9 cellular contexts compared by ENCODE assay signal in the genomic region with DNA sequence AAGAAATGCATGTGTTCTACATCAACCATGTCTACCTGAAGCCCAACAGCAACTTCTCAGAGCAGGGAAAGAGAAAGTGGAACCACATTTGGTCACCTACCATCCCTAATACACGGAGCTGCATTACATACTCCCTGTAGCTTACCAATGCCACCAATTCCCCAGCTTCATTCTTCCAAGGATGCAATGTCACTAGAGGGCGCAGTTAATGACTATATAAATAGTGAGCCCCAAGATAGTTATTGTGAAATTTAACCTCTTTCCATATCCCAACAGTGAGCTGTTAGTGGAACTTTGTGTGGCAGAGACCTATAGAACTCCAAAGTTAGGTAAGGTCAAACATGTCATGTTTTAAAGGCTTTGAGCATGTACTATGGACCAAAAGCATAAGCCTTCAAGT.
DNase-seq lines count a peak whose midpoint lies in the region; ATAC-seq and TF ChIP-seq lines count a peak whose summit lies in the region.
"Had no signal": no experiment of that assay in that cellular context is flagged by ENCODE, and none has a peak within 500 bp of the region (broad histone marks: within the 10 kb centered on the region; RNA-seq: fewer than 3 reads in every experiment).

No MANE protein-coding gene starts in this region.

- H3K4me3 ChIP-seq in KMS-11 (IDR thresholded peaks at IDR 0.05; ENCODE audit: insufficient read depth, low read depth, low read length) (no peak overlapping the region), adipocyte (ENCODE audit: low read length) (no peak overlapping the region), liver (ENCODE audit: low read depth in 1 of 3, low read length in 3 of 3) (no peak overlapping the region)

- H3K27ac ChIP-seq in KMS-11: no peak overlapping the region
- H3K27ac ChIP-seq in liver (ENCODE audit: low read depth in 1 of 2, low read length in 2 of 2): no peak overlapping the region

- no peaks in the 10 kb centered on the region for H3K27me3 ChIP-seq in KMS-11 (ENCODE audit: insufficient read depth, low read depth)
- no peaks in the 10 kb centered on the region for H3K27me3 ChIP-seq in adipocyte (replicated peaks; ENCODE audit: control insufficient read depth, insufficient read depth, low read length)
- no peaks in the 10 kb centered on the region for H3K27me3 ChIP-seq in liver (ENCODE audit: control insufficient read depth in 4 of 4, insufficient read depth in 4 of 4, low read length in 3 of 4)

- no peak overlapping the region for H3K9ac ChIP-seq in KMS-11
- no peak overlapping the region for H3K9ac ChIP-seq in adipocyte (ENCODE audit: low read length)
- no peak overlapping the region for H3K9ac ChIP-seq in liver (ENCODE audit: low read depth in 1 of 2, low read length in 2 of 2)

- H3K4me1 ChIP-seq in KMS-11 (ENCODE audit: low read depth, poor library complexity, severe bottlenecking) (no peaks in the 10 kb centered on the region), adipocyte (ENCODE audit: control insufficient read depth, insufficient read depth, low read length) (no peaks in the 10 kb centered on the region), liver (ENCODE audit: control insufficient read depth in 4 of 4, insufficient read depth in 4 of 4, low read length in 3 of 4) (no peaks in the 10 kb centered on the region)

- 45% methylated on average over 2 of the region's 2 CpGs for WGBS in liver

- ATAC-seq in GM19455 (IDR thresholded peaks at IDR 0.05; ENCODE audit: unreplicated experiment): no peak

- no peak overlapping the region for H3K4me2 ChIP-seq in KMS-11

- H4K20me1 ChIP-seq in KMS-11 (ENCODE audit: insufficient read depth): no peaks in the 10 kb centered on the region

- H3K36me3 ChIP-seq in KMS-11 (ENCODE audit: insufficient read depth) (no peaks in the 10 kb centered on the region), adipocyte (ENCODE audit: control insufficient read depth, insufficient read depth, low read length, severe bottlenecking) (no peaks in the 10 kb centered on the region), liver (ENCODE audit: control insufficient read depth in 4 of 4, insufficient read depth in 3 of 4, low read depth in 1 of 4, low read length in 3 of 4) (no peaks in the 10 kb centered on the region)

- DNase-seq in EH (ENCODE audit: low read depth) (peak; percentile 57), adipocyte (ENCODE audit: low read depth) (peak; percentile 36), NCI-H1092 (lab: John Stamatoyannopoulos, UW) (no peak), COLO668 (lab: John Stamatoyannopoulos, UW; ENCODE audit: unreplicated experiment) (no peak), GOT3 (lab: John Stamatoyannopoulos, UW) (no peak)
- DNase-seq: stimulated activated CD4-positive, alpha-beta T cell treated with anti-CD3 and anti-CD28 coated beads, Interleukin-12 subunit alpha, Interleukin-12 subunit beta, amount 100 ng/mL, for 4 hours had no signal

- H3K9me3 ChIP-seq in adipocyte (ENCODE audit: control insufficient read depth, low read length) (peaks cover 7% of the 10 kb centered on the region), liver (ENCODE audit: control insufficient read depth in 4 of 4, low read length in 3 of 4) (no peaks in the 10 kb centered on the region)

- TF ChIP-seq CTCF in KMS-11 (conservative IDR thresholded peaks at IDR 0.05; ENCODE audit: low read depth, low read length): peak; percentile 43; the same call in 1 of the 2 replicates
- peak; percentile 47 for TF ChIP-seq CTCF in liver (IDR thresholded peaks at IDR 0.05; ENCODE audit: low read depth, low read length, missing input control)

- H3K79me2 ChIP-seq in KMS-11 (ENCODE audit: insufficient read depth, low read depth): no peaks in the 10 kb centered on the region

- TF ChIP-seq RAD21 in liver (IDR thresholded peaks at IDR 0.05): peak; percentile 74 to 87

- no peak overlapping the region for H2AFZ ChIP-seq in KMS-11 (ENCODE audit: low read depth)

TF ChIP-seq in liver, 16 proteins besides CTCF, POLR2A, EP300 and RAD21:
- TF ChIP-seq RXRA (IDR thresholded peaks at IDR 0.05) (peak in 1 of 2 donors; percentile 44), SP1 (IDR thresholded peaks at IDR 0.05) (peak; percentile 14), HNF4A (conservative IDR thresholded peaks at IDR 0.05) (peak in 1 of 2 donors; percentile 45), FOXA2 (IDR thresholded peaks at IDR 0.05) (peak; percentile 14)
- TF ChIP-seq, protein P1, sequence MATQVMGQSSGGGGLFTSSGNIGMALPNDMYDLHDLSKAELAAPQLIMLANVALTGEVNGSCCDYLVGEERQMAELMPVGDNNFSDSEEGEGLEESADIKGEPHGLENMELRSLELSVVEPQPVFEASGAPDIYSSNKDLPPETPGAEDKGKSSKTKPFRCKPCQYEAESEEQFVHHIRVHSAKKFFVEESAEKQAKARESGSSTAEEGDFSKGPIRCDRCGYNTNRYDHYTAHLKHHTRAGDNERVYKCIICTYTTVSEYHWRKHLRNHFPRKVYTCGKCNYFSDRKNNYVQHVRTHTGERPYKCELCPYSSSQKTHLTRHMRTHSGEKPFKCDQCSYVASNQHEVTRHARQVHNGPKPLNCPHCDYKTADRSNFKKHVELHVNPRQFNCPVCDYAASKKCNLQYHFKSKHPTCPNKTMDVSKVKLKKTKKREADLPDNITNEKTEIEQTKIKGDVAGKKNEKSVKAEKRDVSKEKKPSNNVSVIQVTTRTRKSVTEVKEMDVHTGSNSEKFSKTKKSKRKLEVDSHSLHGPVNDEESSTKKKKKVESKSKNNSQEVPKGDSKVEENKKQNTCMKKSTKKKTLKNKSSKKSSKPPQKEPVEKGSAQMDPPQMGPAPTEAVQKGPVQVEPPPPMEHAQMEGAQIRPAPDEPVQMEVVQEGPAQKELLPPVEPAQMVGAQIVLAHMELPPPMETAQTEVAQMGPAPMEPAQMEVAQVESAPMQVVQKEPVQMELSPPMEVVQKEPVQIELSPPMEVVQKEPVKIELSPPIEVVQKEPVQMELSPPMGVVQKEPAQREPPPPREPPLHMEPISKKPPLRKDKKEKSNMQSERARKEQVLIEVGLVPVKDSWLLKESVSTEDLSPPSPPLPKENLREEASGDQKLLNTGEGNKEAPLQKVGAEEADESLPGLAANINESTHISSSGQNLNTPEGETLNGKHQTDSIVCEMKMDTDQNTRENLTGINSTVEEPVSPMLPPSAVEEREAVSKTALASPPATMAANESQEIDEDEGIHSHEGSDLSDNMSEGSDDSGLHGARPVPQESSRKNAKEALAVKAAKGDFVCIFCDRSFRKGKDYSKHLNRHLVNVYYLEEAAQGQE (IDR thresholded peaks at IDR 0.05): no peak

Comparison
In these comparisons a context has a peak if more than half of its experiments do, and no peak if none do; other contexts are left out.
1. DNase-seq: peak in EH (single experiment) and adipocyte (single experiment); none in NCI-H1092 (single experiment), COLO668 (single experiment) and GOT3 (single experiment).